ENCODE assay signal across 8 cellular contexts in genomic region chr1:155858805-155859233, GRCh38.
DNase-seq lines count a peak whose midpoint lies in the region; ATAC-seq and FAIRE-seq lines count a peak whose summit lies in the region.

No MANE protein-coding gene starts in this region.

- H3K36me3 ChIP-seq in HUES48 (ENCODE audit: control insufficient read depth, insufficient read depth, low read length), result peaks cover 17% of the 10 kb centered on the region

- FAIRE-seq in GM19239 (lab: Jason Lieb, UNC), result no peak

- no peaks in the 10 kb centered on the region for H3K9me3 Mint-ChIP-seq in activated naive CD4-positive, alpha-beta T cell treated with anti-CD3 and anti-CD28 coated beads, Interleukin-2, amount 10 ng/mL, durations not matched to agents 7 days and 5 days

- H3K27ac ChIP-seq in HUES48 (ENCODE audit: low read depth, low read length), result peak overlapping the region; percentile 75

- DNase-seq in activated naive CD4-positive, alpha-beta T cell treated with Interleukin-2 at 50 U/mL for 16 hours, result peak; percentile 32
- DNase-seq in activated naive CD4-positive, alpha-beta T cell (lab: John Stamatoyannopoulos, UW), result no peak
- DNase-seq in activated naive CD4-positive, alpha-beta T cell treated with anti-CD3 and anti-CD28 coated beads, Interleukin-2, amount 10 ng/mL, durations not matched to agents 7 days and 5 days, result no peak
- DNase-seq in iris pigment epithelial cell (ENCODE audit: low read depth) (peak; percentile 68), GM19239 (ENCODE audit: insufficient read length, low spot score) (no peak), LoVo (ENCODE audit: low spot score) (no peak)
- DNase-seq in stimulated activated naive CD8-positive, alpha-beta T cell treated with anti-CD3 and anti-CD28 coated beads, Interleukin-15, Interleukin-2, amounts not matched to agents 100 U/mL and 50 U/mL, for 24 hours, result peak; percentile 44

- H3K4me1 ChIP-seq in HUES48 (ENCODE audit: control insufficient read depth, insufficient read depth, low read length), result 0 out of 2 replicates have a peak, but pooled peaks cover 5% of the 10 kb centered on the region

- peaks cover 55% of the 10 kb centered on the region for H3K4me1 Mint-ChIP-seq in activated naive CD4-positive, alpha-beta T cell treated with anti-CD3 and anti-CD28 coated beads, Interleukin-2, amount 10 ng/mL, durations not matched to agents 7 days and 5 days

- H3K27me3 Mint-ChIP-seq in activated naive CD4-positive, alpha-beta T cell treated with anti-CD3 and anti-CD28 coated beads, Interleukin-2, amount 10 ng/mL, durations not matched to agents 7 days and 5 days, result peaks cover 18% of the 10 kb centered on the region

- peaks cover 8% of the 10 kb centered on the region for H3K36me3 Mint-ChIP-seq in activated naive CD4-positive, alpha-beta T cell treated with anti-CD3 and anti-CD28 coated beads, Interleukin-2, amount 10 ng/mL, durations not matched to agents 7 days and 5 days

- peak; percentile 15 for ATAC-seq in stimulated activated naive CD8-positive, alpha-beta T cell treated with anti-CD3 and anti-CD28 coated beads, Interleukin-15, Interleukin-2, amounts not matched to agents 100 U/mL and 50 U/mL, for 24 hours

- peak overlapping the region; percentile 85 for H3K27ac Mint-ChIP-seq in activated naive CD4-positive, alpha-beta T cell treated with anti-CD3 and anti-CD28 coated beads, Interleukin-2, amount 10 ng/mL, durations not matched to agents 7 days and 5 days

- CTCF ChIA-PET in activated naive CD4-positive, alpha-beta T cell treated with anti-CD3 and anti-CD28 coated beads, Interleukin-2, amount 10 ng/mL, durations not matched to agents 7 days and 5 days (lab: Charles Lee), result interaction anchor here (2.0 kb wide), 1 partner anchor 130 kb away, joined by 7 read pairs; no protein-coding TSS in a partner anchor

- H3K4me3 ChIP-seq in HUES48 (ENCODE audit: low read depth, low read length), result peak overlapping the region; percentile 62

- H3K9ac ChIP-seq in HUES48 (ENCODE audit: low read depth, low read length), result no peak overlapping the region

- peak overlapping the region; percentile 77 for H3K4me3 Mint-ChIP-seq in activated naive CD4-positive, alpha-beta T cell treated with anti-CD3 and anti-CD28 coated beads, Interleukin-2, amount 10 ng/mL, durations not matched to agents 7 days and 5 days

- H3K27me3 ChIP-seq in HUES48 (ENCODE audit: control insufficient read depth, insufficient read depth, low read length), result no peaks in the 10 kb centered on the region

- no peaks in the 10 kb centered on the region for H3K9me3 ChIP-seq in HUES48 (ENCODE audit: control insufficient read depth, insufficient read depth, low read length)

Comparison
In these comparisons a context has a peak if more than half of its experiments do, and no peak if none do; other contexts are left out.
1. DNase-seq: peak in activated naive CD4-positive, alpha-beta T cell treated with Interleukin-2 at 50 U/mL for 16 hours (single experiment), iris pigment epithelial cell (single experiment) and stimulated activated naive CD8-positive, alpha-beta T cell treated with anti-CD3 and anti-CD28 coated beads, Interleukin-15, Interleukin-2, amounts not matched to agents 100 U/mL and 50 U/mL, for 24 hours (single experiment); none in activated naive CD4-positive, alpha-beta T cell (0 of 4), activated naive CD4-positive, alpha-beta T cell treated with anti-CD3 and anti-CD28 coated beads, Interleukin-2, amount 10 ng/mL, durations not matched to agents 7 days and 5 days (single experiment), GM19239 (single experiment) and LoVo (single experiment).